Comparison of ENCODE assay signal across 17 cellular contexts in genomic region chr11:112503410-112503809, GRCh38.
"Had no signal": no experiment of that assay in that cellular context is flagged by ENCODE, and none has a peak within 500 bp of the region (broad histone marks: within the 10 kb centered on the region; RNA-seq: fewer than 3 reads in every experiment).

No MANE protein-coding gene starts in this region.

- DNase-seq: Karpas-422, KG1, MM.1S, NCI-H1092 treated with DMSO at 0.1 percent for 48 hours, NCI-H1436, NCI-H1930, NCI-H2081, NCI-H2107, NCI-H2227 treated with DMSO at 0.1 percent for 48 hours, NCI-H446, NCI-H510A, NCI-H524 treated with DMSO at 0.1 percent for 48 hours, NCI-H69, NCI-H774, Right ventricle myocardium superior, RPMI8226, SIG-M5 had no signal
